Comparison of ENCODE assay signal across 25 cellular contexts in the genomic region with DNA sequence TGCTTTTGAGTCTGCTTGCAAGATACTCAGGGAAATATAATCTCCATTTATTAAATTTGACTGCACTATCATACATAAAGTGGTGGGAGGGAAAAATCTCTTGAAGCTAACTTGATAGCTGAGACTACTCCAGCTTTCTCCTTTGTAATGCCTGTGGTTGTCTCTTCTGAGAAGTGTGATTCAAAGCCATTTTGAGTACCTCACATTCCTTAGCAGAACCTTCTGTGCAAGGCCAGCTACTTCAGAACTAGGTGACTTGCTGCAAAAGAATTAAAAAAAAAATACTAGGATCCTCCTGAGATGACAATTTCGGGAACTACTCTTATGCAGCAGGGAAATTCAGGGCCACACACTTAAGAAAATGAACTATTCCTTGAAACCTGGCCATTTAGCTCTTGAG.
DNase-seq lines count a peak whose midpoint lies in the region; TF ChIP-seq lines count a peak whose summit lies in the region.
"Had no signal": no experiment of that assay in that cellular context is flagged by ENCODE, and none has a peak within 500 bp of the region (broad histone marks: within the 10 kb centered on the region; RNA-seq: fewer than 3 reads in every experiment).

No MANE protein-coding gene starts in this region.

- DNase-seq in AG08396 (ENCODE audit: low spot score) = peak; percentile 4
- peak; percentile 51 for DNase-seq in astrocyte of the hippocampus (ENCODE audit: low read depth, low spot score)
- no peak for DNase-seq in mesothelial cell of epicardium (ENCODE audit: low spot score in 2 of 2, unreplicated experiment in 2 of 2)
- no peak for DNase-seq in DMS 273 treated with DMSO at 0.1 percent for 48 hours (lab: John Stamatoyannopoulos, UW)
- no peak for DNase-seq in inferior parietal cortex (ENCODE audit: extremely low spot score)
- no peak for DNase-seq in T1000 (lab: John Stamatoyannopoulos, UW)
- no peak for DNase-seq in dedifferentiated amniotic fluid mesenchymal stem cell (ENCODE audit: extremely low spot score)
- DNase-seq: activated CD4-positive, alpha-beta T cell treated with anti-CD3 and anti-CD28 coated beads for 48 hours; activated effector memory CD4-positive, alpha-beta T cell treated with anti-CD3 and anti-CD28 coated beads, Interleukin-2, amount 50 U/mL, for 16 hours; aorta; CD8-positive, alpha-beta T cell; cortex of kidney; effector memory CD8-positive, alpha-beta T cell; NCI-H1694; NCI-H774; ovary; stimulated activated CD4-positive, alpha-beta T cell treated with anti-CD3 and anti-CD28 coated beads, Interleukin-1b, Interleukin-23, amount 100 ng/mL, for 48 hours; stimulated activated naive CD8-positive, alpha-beta T cell treated with anti-CD3 and anti-CD28 coated beads, Interleukin-15, Interleukin-2, amounts not matched to agents 100 U/mL and 50 U/mL, for 24 hours; testis; uterus had no signal

- no peaks in the 10 kb centered on the region for H3K27me3 Mint-ChIP-seq in mesothelial cell of epicardium (ENCODE audit: low read depth)

- H3K9me3 Mint-ChIP-seq in mesothelial cell of epicardium = peaks cover 6% of the 10 kb centered on the region
- H3K9me3 Mint-ChIP-seq: CD8-positive, alpha-beta T cell; nephron had no signal

- peak overlapping the region; percentile 38 for H3K27ac ChIP-seq in KOPT-K1 (ENCODE audit: low read depth, low read length, poor library complexity, severe bottlenecking)
- H3K27ac ChIP-seq: ovary, testis, uterus, VCaP had no signal

- peak overlapping the region; percentile 62 for H3K27ac Mint-ChIP-seq in mesothelial cell of epicardium
- H3K27ac Mint-ChIP-seq: activated naive CD8-positive, alpha-beta T cell; B cell; CD8-positive, alpha-beta T cell; effector memory CD8-positive, alpha-beta T cell; nephron had no signal

- no peaks in the 10 kb centered on the region for H3K36me3 ChIP-seq in KOPT-K1 (ENCODE audit: insufficient read depth, low read length)
- H3K36me3 ChIP-seq: ovary, uterus had no signal

- no peaks in the 10 kb centered on the region for H3K36me3 Mint-ChIP-seq in mesothelial cell of epicardium
- H3K36me3 Mint-ChIP-seq: activated naive CD8-positive, alpha-beta T cell; CD8-positive, alpha-beta T cell had no signal

- no peaks in the 10 kb centered on the region for H3K9me3 ChIP-seq in KOPT-K1 (ENCODE audit: insufficient read depth, low read length, poor library complexity, severe bottlenecking)
- H3K9me3 ChIP-seq: ovary, testis, uterus had no signal

- peaks cover 35% of the 10 kb centered on the region for H3K4me1 Mint-ChIP-seq in mesothelial cell of epicardium
- H3K4me1 Mint-ChIP-seq: B cell, nephron had no signal

- TF ChIP-seq CTCF in mesothelial cell of epicardium (IDR thresholded peaks at IDR 0.05; ENCODE audit: unreplicated experiment) = no peak

- no peak overlapping the region for H3K4me3 Mint-ChIP-seq in mesothelial cell of epicardium
- H3K4me3 Mint-ChIP-seq: activated naive CD8-positive, alpha-beta T cell; B cell; CD8-positive, alpha-beta T cell; effector memory CD8-positive, alpha-beta T cell; nephron had no signal

Comparison
In these comparisons a context has a peak if more than half of its experiments do, and no peak if none do; other contexts are left out.
1. DNase-seq: peak in AG08396 (single experiment) and astrocyte of the hippocampus (single experiment); none in mesothelial cell of epicardium (0 of 2), DMS 273 treated with DMSO at 0.1 percent for 48 hours (single experiment), inferior parietal cortex (single experiment), T1000 (single experiment) and dedifferentiated amniotic fluid mesenchymal stem cell (single experiment).